Comparison of ENCODE assay signal across 1 cellular context in the genomic region with DNA sequence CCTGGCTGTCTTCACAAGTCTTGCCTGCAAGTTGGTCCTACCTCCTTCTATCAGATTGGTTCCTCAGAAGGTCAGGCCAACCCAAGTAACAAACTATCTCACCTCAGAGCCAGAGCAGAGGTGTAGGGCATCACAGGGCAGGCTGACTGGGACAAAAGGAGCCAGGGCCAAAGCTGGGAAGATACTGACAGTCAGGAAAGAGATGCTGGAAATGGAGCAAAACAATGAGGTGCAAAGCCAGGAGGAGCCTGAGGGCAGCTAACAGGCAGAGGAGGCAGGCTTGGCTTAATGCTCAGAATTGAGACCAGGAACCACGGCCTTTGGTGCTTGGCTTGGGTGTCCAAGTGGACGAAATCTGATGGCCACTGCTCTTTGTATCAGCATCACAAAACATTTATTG.
TF ChIP-seq lines count a peak whose summit lies in the region.

No MANE protein-coding gene starts in this region.

TF ChIP-seq in liver, 16 proteins besides CTCF, POLR2A, EP300 and RAD21 (continued from another document):
- no peak for TF ChIP-seq REST (IDR thresholded peaks at IDR 0.05)
